12 cellular contexts compared by ENCODE assay signal in genomic region chr2:60446413-60447358, GRCh38.
A peak's percentile ranks its signal among the peaks of the same experiment; 100 is the strongest.
DNase-seq lines count a peak whose midpoint lies in the region; ATAC-seq and TF ChIP-seq lines count a peak whose summit lies in the region.
"Had no signal": no experiment of that assay in that cellular context is flagged by ENCODE, and none has a peak within 500 bp of the region (broad histone marks: within the 10 kb centered on the region; RNA-seq: fewer than 3 reads in every experiment).

No MANE protein-coding gene starts in this region.

- H2AFZ ChIP-seq in KMS-11 (ENCODE audit: low read depth), result peak overlapping the region; percentile 8; the same call in 1 of the 2 replicates

- H3K4me1 ChIP-seq in KMS-11 (ENCODE audit: low read depth, poor library complexity, severe bottlenecking), result peaks cover 25% of the 10 kb centered on the region
- H3K4me1 ChIP-seq: transverse colon had no signal

- H3K9ac ChIP-seq in KMS-11, result no peak overlapping the region

- H3K4me3 ChIP-seq in KMS-11 (IDR thresholded peaks at IDR 0.05; ENCODE audit: insufficient read depth, low read depth, low read length), result no peak overlapping the region
- H3K4me3 ChIP-seq: skin epidermis, transverse colon had no signal

- no peaks in the 10 kb centered on the region for H3K79me2 ChIP-seq in KMS-11 (ENCODE audit: insufficient read depth, low read depth)

- no peaks in the 10 kb centered on the region for H3K27me3 ChIP-seq in KMS-11 (ENCODE audit: insufficient read depth, low read depth)
- H3K27me3 ChIP-seq: transverse colon had no signal

- H3K27ac ChIP-seq in KMS-11, result no peak overlapping the region

- H3K36me3 ChIP-seq in KMS-11 (ENCODE audit: insufficient read depth), result no peaks in the 10 kb centered on the region; the same call in 1 of the 2 replicates
- H3K36me3 ChIP-seq: transverse colon had no signal

- no peaks in the 10 kb centered on the region for H3K27me3 Mint-ChIP-seq in stimulated activated naive B cell treated with anti-CD40 and anti-IgM and Interleukin-4, amounts not matched to agents 10 μg/mL and 1 μg/mL and 100 μg/mL, for 72 hours

- H3K4me3 Mint-ChIP-seq in stimulated activated naive B cell treated with anti-CD40 and anti-IgM and Interleukin-4, amounts not matched to agents 10 μg/mL and 1 μg/mL and 100 μg/mL, for 72 hours, result peak overlapping the region; percentile 58 to 70

- no peaks in the 10 kb centered on the region for H4K20me1 ChIP-seq in KMS-11 (ENCODE audit: insufficient read depth)

- peak; percentile 13 for DNase-seq in NCI-H748 (lab: John Stamatoyannopoulos, UW; ENCODE audit: unreplicated experiment)
- no peak for DNase-seq in NCI-H748 treated with DMSO at 0.1 percent for 48 hours (lab: John Stamatoyannopoulos, UW)
- DNase-seq in stimulated activated naive B cell treated with anti-CD40 and anti-IgM and Interleukin-4, amounts not matched to agents 10 μg/mL and 1 μg/mL and 100 μg/mL, for 72 hours, result no peak
- no peak for DNase-seq in OCI-M1 (lab: John Stamatoyannopoulos, UW)
- no peak for DNase-seq in G401 (ENCODE audit: low spot score)
- no peak for DNase-seq in superior temporal gyrus (ENCODE audit: extremely low spot score)
- DNase-seq: HCEC 1CT, NCI-H774, transverse colon had no signal

- ATAC-seq in HG02642 (IDR thresholded peaks at IDR 0.05; ENCODE audit: poor library complexity, unreplicated experiment), result peak; percentile 85
- peak; percentile 87 to 88 for ATAC-seq in stimulated activated naive B cell treated with anti-CD40 and anti-IgM and Interleukin-4, amounts not matched to agents 10 μg/mL and 1 μg/mL and 100 μg/mL, for 72 hours (replicated peaks)

- in situ Hi-C loops in G401 (cut with HindIII; ENCODE audit: low sequenced_read_pairs), result no loop called here

- peak overlapping the region; percentile 5; the same call in 1 of the 2 replicates for H3K4me2 ChIP-seq in KMS-11

- peaks cover 0 to 3% of the 10 kb centered on the region in 2 donors for H3K36me3 Mint-ChIP-seq in stimulated activated naive B cell treated with anti-CD40 and anti-IgM and Interleukin-4, amounts not matched to agents 10 μg/mL and 1 μg/mL and 100 μg/mL, for 72 hours

- peaks cover 47 to 85% of the 10 kb centered on the region in 2 donors for H3K4me1 Mint-ChIP-seq in stimulated activated naive B cell treated with anti-CD40 and anti-IgM and Interleukin-4, amounts not matched to agents 10 μg/mL and 1 μg/mL and 100 μg/mL, for 72 hours

- H3K27ac Mint-ChIP-seq in stimulated activated naive B cell treated with anti-CD40 and anti-IgM and Interleukin-4, amounts not matched to agents 10 μg/mL and 1 μg/mL and 100 μg/mL, for 72 hours, result peak overlapping the region; percentile 95

- no peak for TF ChIP-seq CTCF in KMS-11 (conservative IDR thresholded peaks at IDR 0.05; ENCODE audit: low read depth, low read length)

- no peaks in the 10 kb centered on the region for H3K9me3 Mint-ChIP-seq in stimulated activated naive B cell treated with anti-CD40 and anti-IgM and Interleukin-4, amounts not matched to agents 10 μg/mL and 1 μg/mL and 100 μg/mL, for 72 hours
